21 cellular contexts compared by ENCODE assay signal in genomic region chr17:69634844-69635243, GRCh38.
DNase-seq lines count a peak whose midpoint lies in the region; ATAC-seq, FAIRE-seq and TF ChIP-seq lines count a peak whose summit lies in the region.
"Had no signal": no experiment of that assay in that cellular context is flagged by ENCODE, and none has a peak within 500 bp of the region (broad histone marks: within the 10 kb centered on the region; RNA-seq: fewer than 3 reads in every experiment).

No MANE protein-coding gene starts in this region.

- CTCF ChIA-PET in A549 (lab: Yijun Ruan, JAX): interaction anchor here (1.2 kb wide), 1 partner anchor 28 kb away, joined by 3 read pairs; no protein-coding TSS in a partner anchor
- CTCF ChIA-PET in IMR-90 (lab: Yijun Ruan, JAX): no interaction called here
- CTCF ChIA-PET in H1 (lab: Charles Lee; ENCODE audit: partially characterized antibody): no interaction called here

- POLR2A ChIA-PET in A549 (lab: Yijun Ruan, JAX) (no interaction called here), IMR-90 (lab: Charles Lee; ENCODE audit: unreplicated experiment) (no interaction called here), H1 (lab: Charles Lee; ENCODE audit: partially characterized antibody) (no interaction called here)

- in situ Hi-C loops in IMR-90 (cut with MboI; ENCODE audit: low sequenced_read_pairs): no loop called here

- TF ChIP-seq CTCF in A549 (IDR thresholded peaks at IDR 0.05) (no peak), IMR-90 (conservative IDR thresholded peaks at IDR 0.05; ENCODE audit: low read depth, low read length) (no peak), H1 (IDR thresholded peaks at IDR 0.05; ENCODE audit: control extremely low read depth in 1 of 3, insufficient read depth in 1 of 3, low read depth in 1 of 3, low read length in 3 of 3) (no peak), right atrium auricular region (IDR thresholded peaks at IDR 0.05) (no peak)

- H3K18ac ChIP-seq in IMR-90 (ENCODE audit: low read depth, low read length) (no peak overlapping the region), H1 (ENCODE audit: extremely low read depth, low read length) (no peak overlapping the region)

- no peaks in the 10 kb centered on the region for H3K4me1 ChIP-seq in A549
- H3K4me1 ChIP-seq in IMR-90 (ENCODE audit: control insufficient read depth, insufficient read depth, low read length): peaks cover 8% of the 10 kb centered on the region
- no peaks in the 10 kb centered on the region for H3K4me1 ChIP-seq in H1 (replicated peaks in 1 of 4; ENCODE audit: control insufficient read depth in 3 of 4, insufficient read depth in 4 of 4, low read length in 3 of 4)
- H3K4me1 ChIP-seq in right atrium auricular region: no peaks in the 10 kb centered on the region
- H3K4me1 ChIP-seq: BLaER1 treated with 17β-estradiol and CSF1 and Interleukin-3, amounts not matched to agents 10 nM and 100 nM; Caco-2 had no signal

- H2BK120ac ChIP-seq in IMR-90 (ENCODE audit: low read depth, low read length): no peak overlapping the region
- H2BK120ac ChIP-seq in H1 (replicated peaks; ENCODE audit: low read depth, low read length): no peak overlapping the region

- H3K9me1 ChIP-seq in IMR-90 (ENCODE audit: insufficient read depth, low read length): no peaks in the 10 kb centered on the region; the same call in 1 of the 2 replicates

- ATAC-seq in A549 (no peak), IMR-90 (ENCODE audit: low read depth) (no peak), GM18505 (IDR thresholded peaks at IDR 0.05; ENCODE audit: unreplicated experiment) (no peak)
- ATAC-seq: CD8-positive, alpha-beta T cell had no signal

- TF ChIP-seq EP300 in A549 (IDR thresholded peaks at IDR 0.05): no peak
- no peak for TF ChIP-seq EP300 in H1 (IDR thresholded peaks at IDR 0.05; ENCODE audit: borderline replicate concordance in 1 of 2, low read depth in 2 of 2, low read length in 2 of 2)

- H3K27ac ChIP-seq in A549 (no peak overlapping the region), IMR-90 (ENCODE audit: insufficient read depth, low read length) (no peak overlapping the region), H1 (ENCODE audit: low read depth, low read length) (no peak overlapping the region), right atrium auricular region (no peak overlapping the region)
- H3K27ac ChIP-seq: BLaER1 treated with 17β-estradiol and CSF1 and Interleukin-3, amounts not matched to agents 10 nM and 100 nM; C4-2B had no signal

- DNase-seq in A549 (ENCODE audit: low read depth in 1 of 2, low spot score in 1 of 2) (no peak), IMR-90 (no peak), H1 (ENCODE audit: low read depth in 1 of 2, low spot score in 2 of 2) (no peak), right atrium auricular region (ENCODE audit: low spot score) (no peak)
- no peak for DNase-seq in activated CD8-positive, alpha-beta memory T cell treated with anti-CD3 and anti-CD28 coated beads for 24 hours
- DNase-seq: 8988T; AML-193; Caco-2; Calu3; CD4-positive, alpha-beta T cell; CD8-positive, alpha-beta T cell; DMS79 treated with DMSO at 0.1 percent for 48 hours; GF-D8 had no signal

- H3K27me3 ChIP-seq in IMR-90 (ENCODE audit: control insufficient read depth, insufficient read depth, low read length) (no peaks in the 10 kb centered on the region), H1 (replicated peaks in 1 of 4; ENCODE audit: control insufficient read depth in 3 of 4, extremely low read depth in 1 of 4, insufficient read depth in 3 of 4, low read length in 3 of 4) (no peaks in the 10 kb centered on the region), right atrium auricular region (no peaks in the 10 kb centered on the region)
- H3K27me3 ChIP-seq: BLaER1 treated with 17β-estradiol and CSF1 and Interleukin-3, amounts not matched to agents 10 nM and 100 nM had no signal

- H3K9me3 ChIP-seq in A549: no peaks in the 10 kb centered on the region
- no peaks in the 10 kb centered on the region for H3K9me3 ChIP-seq in IMR-90 (ENCODE audit: control insufficient read depth, insufficient read depth, low read length)
- no peaks in the 10 kb centered on the region for H3K9me3 ChIP-seq in H1 (ENCODE audit: insufficient read depth in 2 of 2, low read depth in 1 of 2, low read length in 1 of 2)
- no peaks in the 10 kb centered on the region for H3K9me3 ChIP-seq in right atrium auricular region
- H3K9me3 ChIP-seq: Caco-2 had no signal

- no peak for TF ChIP-seq POLR2A in A549 (IDR thresholded peaks at IDR 0.05; ENCODE audit: low read length)
- TF ChIP-seq POLR2A in IMR-90 (IDR thresholded peaks at IDR 0.05; ENCODE audit: low read depth, low read length): no peak
- no peak for TF ChIP-seq POLR2A in H1 (IDR thresholded peaks at IDR 0.05; ENCODE audit: control extremely low read depth in 1 of 2, low read depth in 2 of 2, low read length in 2 of 2)
- TF ChIP-seq POLR2A in GM18505 (IDR thresholded peaks at IDR 0.05; ENCODE audit: borderline replicate concordance, extremely low read depth, insufficient read depth, insufficient read length): no peak

- no peak overlapping the region for H4K8ac ChIP-seq in IMR-90 (ENCODE audit: low read depth in 2 of 2, low read length in 2 of 2)
- no peak overlapping the region for H4K8ac ChIP-seq in H1 (ENCODE audit: extremely low read depth, insufficient read depth, low read length)

- no peaks in the 10 kb centered on the region for H3K79me2 ChIP-seq in H1 (ENCODE audit: control insufficient read depth in 1 of 2, insufficient read depth in 2 of 2, low read length in 2 of 2)

- H3K4me3 ChIP-seq in A549 (no peak overlapping the region), IMR-90 (ENCODE audit: insufficient read depth, low read depth, low read length) (no peak overlapping the region), H1 (ENCODE audit: extremely low read depth in 1 of 4, insufficient read depth in 2 of 4, low read depth in 3 of 4, low read length in 4 of 4) (no peak overlapping the region), right atrium auricular region (no peak overlapping the region)
- H3K4me3 ChIP-seq: BLaER1 treated with 17β-estradiol and CSF1 and Interleukin-3, amounts not matched to agents 10 nM and 100 nM had no signal

- H3K23ac ChIP-seq in IMR-90 (ENCODE audit: low read depth, low read length) (no peak overlapping the region), H1 (ENCODE audit: insufficient read length) (no peak overlapping the region)

- 6% methylated on average over 1 of the region's 1 CpG for WGBS in A549 (ENCODE audit: missing lambda C conversion rate)
- no CpG with 5 or more reads among the region's 1 CpG for WGBS in IMR-90 (ENCODE audit: extremely low coverage in 2 of 2, insufficient read length in 1 of 2), 2 experiments
- 86% methylated on average over 1 of the region's 1 CpG; no CpG with 5 or more reads in 1 of the 2 experiments for WGBS in H1 (ENCODE audit: extremely low coverage in 1 of 2, insufficient coverage in 1 of 2, insufficient read length in 1 of 2, insufficient replicate concordance in 2 of 2, low coverage in 1 of 2, low lambda C conversion rate in 2 of 2, missing lambda C conversion rate in 1 of 2), 2 experiments

- H3K56ac ChIP-seq in IMR-90 (ENCODE audit: extremely low read depth, insufficient read depth, low read length): no peak overlapping the region
- no peak overlapping the region for H3K56ac ChIP-seq in H1 (replicated peaks; ENCODE audit: insufficient read length, low read depth, low read length)

- H2BK5ac ChIP-seq in IMR-90 (ENCODE audit: low read depth, low read length, poor library complexity, severe bottlenecking) (no peak overlapping the region), H1 (ENCODE audit: low read depth, low read length) (no peak overlapping the region)

- no peaks in the 10 kb centered on the region for H4K20me1 ChIP-seq in IMR-90 (ENCODE audit: insufficient read depth, low read length)
- H4K20me1 ChIP-seq in H1 (replicated peaks in 1 of 2; ENCODE audit: control insufficient read depth in 1 of 2, insufficient read depth in 2 of 2, low read length in 2 of 2): no peaks in the 10 kb centered on the region
- H4K20me1 ChIP-seq: BLaER1 treated with 17β-estradiol and CSF1 and Interleukin-3, amounts not matched to agents 10 nM and 100 nM had no signal

- no TSS peak for BruUV-seq in IMR-90 (replicated peaks; lab: Mats Ljungman, UMichigan)

- H2AK5ac ChIP-seq in IMR-90 (ENCODE audit: low read depth, low read length) (no peak overlapping the region), H1 (ENCODE audit: low read depth, low read length) (no peak overlapping the region)

- H3K4ac ChIP-seq in IMR-90 (ENCODE audit: low read depth, low read length) (no peak overlapping the region), H1 (replicated peaks; ENCODE audit: insufficient read length, low read depth, low read length) (no peak overlapping the region)

- H2BK15ac ChIP-seq in IMR-90 (ENCODE audit: low read depth, low read length) (no peak overlapping the region), H1 (ENCODE audit: low read length) (no peak overlapping the region)

- H2AK9ac ChIP-seq in IMR-90 (replicated peaks; ENCODE audit: low read depth, low read length, poor library complexity): no peak overlapping the region

- H2BK20ac ChIP-seq in IMR-90 (ENCODE audit: low read depth, low read length) (no peak overlapping the region), H1 (ENCODE audit: low read length) (no peak overlapping the region)

- FAIRE-seq in A549 (lab: Jason Lieb, UNC) (no peak), H1 (lab: Jason Lieb, UNC) (no peak)
- FAIRE-seq: A204.1, D721Med, G401.6, GM12891, GM18507 had no signal

- H3K14ac ChIP-seq in IMR-90 (replicated peaks; ENCODE audit: low read depth, low read length): no peak overlapping the region
- H3K14ac ChIP-seq in H1 (ENCODE audit: insufficient read length): no peak overlapping the region

- no peak overlapping the region for H2BK12ac ChIP-seq in H1 (ENCODE audit: low read depth, low read length)

- dilution Hi-C loops in IMR-90 (cut with HindIII; ENCODE audit: low sequenced_read_pairs, unreplicated experiment): loop anchor here (10.0 kb wide), 1 partner anchor 210 kb away; no protein-coding TSS in a partner anchor

- H3K36me3 ChIP-seq in IMR-90 (ENCODE audit: control insufficient read depth, insufficient read depth, low read length) (no peaks in the 10 kb centered on the region), H1 (ENCODE audit: control insufficient read depth in 2 of 4, insufficient read depth in 4 of 4, low read length in 3 of 4) (no peaks in the 10 kb centered on the region), right atrium auricular region (no peaks in the 10 kb centered on the region)
- H3K36me3 ChIP-seq: BLaER1 treated with 17β-estradiol and CSF1 and Interleukin-3, amounts not matched to agents 10 nM and 100 nM had no signal

- H4K5ac ChIP-seq in IMR-90 (ENCODE audit: low read depth, low read length): no peak overlapping the region
- no peak overlapping the region for H4K5ac ChIP-seq in H1 (ENCODE audit: insufficient read length, low read depth, low read length)

- no peaks in the 10 kb centered on the region for H3K23me2 ChIP-seq in H1 (ENCODE audit: low read depth, low read length)

- TF ChIP-seq RAD21 in A549 (conservative IDR thresholded peaks at IDR 0.05 in 1 of 2, IDR thresholded peaks at IDR 0.05 in 1 of 2) (no peak), IMR-90 (IDR thresholded peaks at IDR 0.05; ENCODE audit: low read length) (no peak), H1 (IDR thresholded peaks at IDR 0.05 in 1 of 2, conservative IDR thresholded peaks at IDR 0.05 in 1 of 2; ENCODE audit: low read depth in 2 of 2, low read length in 2 of 2) (no peak)

- H3K79me1 ChIP-seq in IMR-90 (ENCODE audit: low read depth in 1 of 2, low read length in 2 of 2) (no peaks in the 10 kb centered on the region), H1 (ENCODE audit: low read depth, low read length) (no peaks in the 10 kb centered on the region)

- intact Hi-C loops in IMR-90 (cut with micrococcal nuclease): no loop called here

- H3K9ac ChIP-seq in IMR-90 (ENCODE audit: low read depth, low read length): no peak overlapping the region
- no peak overlapping the region for H3K9ac ChIP-seq in H1 (replicated peaks in 1 of 4; ENCODE audit: extremely low read depth in 1 of 4, low read depth in 3 of 4, low read length in 3 of 4)
- H3K9ac ChIP-seq: BLaER1 treated with 17β-estradiol and CSF1 and Interleukin-3, amounts not matched to agents 10 nM and 100 nM had no signal

- H4K91ac ChIP-seq in IMR-90 (ENCODE audit: insufficient read depth, low read depth, low read length) (no peak overlapping the region), H1 (replicated peaks; ENCODE audit: insufficient read length, low read length) (no peak overlapping the region)

- H2AFZ ChIP-seq in IMR-90 (replicated peaks; ENCODE audit: low read length, poor library complexity) (no peak overlapping the region), H1 (ENCODE audit: low read length) (no peak overlapping the region)

- H3K4me2 ChIP-seq in A549: no peak overlapping the region
- no peak overlapping the region for H3K4me2 ChIP-seq in IMR-90 (ENCODE audit: low read depth, low read length)
- no peak overlapping the region for H3K4me2 ChIP-seq in H1 (ENCODE audit: insufficient read depth in 1 of 2, low read depth in 2 of 2, low read length in 2 of 2)
- H3K4me2 ChIP-seq: BLaER1 treated with 17β-estradiol and CSF1 and Interleukin-3, amounts not matched to agents 10 nM and 100 nM had no signal

Comparison
In these comparisons a context has a peak if more than half of its experiments do, and no peak if none do; other contexts are left out.
1. Of the 18 proteins assayed by ChIP-seq in both H1 and A549: peak only in H1: none; only in A549: none; in both: MAFK; in neither: 17.